Comparison of ENCODE assay signal across 22 cellular contexts in the genomic region with DNA sequence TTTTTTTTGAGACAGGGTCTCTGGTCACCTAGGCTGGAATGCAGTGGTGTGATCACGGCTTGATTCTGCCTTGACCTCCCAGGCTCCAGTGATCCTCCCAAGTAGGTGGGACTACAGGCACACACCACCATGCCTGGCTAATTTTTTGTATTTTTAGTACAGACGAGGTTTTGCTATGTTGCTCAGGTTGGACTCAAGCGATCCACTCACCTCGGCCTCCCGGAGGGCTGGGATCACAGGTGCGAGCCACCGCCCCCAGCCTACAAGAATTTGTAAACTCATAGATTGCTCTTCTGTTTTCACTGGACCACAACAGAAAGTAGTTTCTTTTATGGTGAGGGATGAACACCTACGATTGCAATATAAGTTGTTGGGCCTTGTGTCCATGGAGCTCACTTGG.
"Had no signal": no experiment of that assay in that cellular context is flagged by ENCODE, and none has a peak within 500 bp of the region (broad histone marks: within the 10 kb centered on the region; RNA-seq: fewer than 3 reads in every experiment).

No MANE protein-coding gene starts in this region.

- DNase-seq: colonic mucosa; effector CD8-positive, alpha-beta T cell; erythroblast; esophagus squamous epithelium; foreskin melanocyte; left ventricle myocardium superior; natural killer cell; occipital lobe; ovary; right lobe of liver; small intestine; stimulated activated CD4-positive, alpha-beta T cell treated with anti-CD3 and anti-CD28 coated beads, Interleukin-15, amount 100 ng/mL, for 24 hours; stimulated activated CD4-positive, alpha-beta T cell treated with anti-CD3 and anti-CD28 coated beads, Interleukin-2, amount 100 ng/mL, for 48 hours; stimulated activated naive B cell treated with anti-CD40 and anti-IgM and Interleukin-4, amounts not matched to agents 10 μg/mL and 1 μg/mL and 100 μg/mL, for 72 hours; stomach; testis; transverse colon had no signal

- H3K27ac ChIP-seq: colonic mucosa, esophagus squamous epithelium, ovary, right lobe of liver, stomach, testis, transverse colon, vagina had no signal

- ATAC-seq: left ventricle myocardium superior; natural killer cell; right lobe of liver; stimulated activated naive B cell treated with anti-CD40 and anti-IgM and Interleukin-4, amounts not matched to agents 10 μg/mL and 1 μg/mL and 100 μg/mL, for 72 hours had no signal

- H3K4me3 ChIP-seq: colonic mucosa, esophagus squamous epithelium, lung, ovary, right lobe of liver, stomach, testis, transverse colon, vagina had no signal

- H3K9me3 Mint-ChIP-seq: dendritic cell treated with granulocyte-macrophage colony-stimulating factor and Interleukin-4, amounts not matched to agents 40 ng/mL and 50 ng/mL, for 4 days; natural killer cell; stimulated activated naive B cell treated with anti-CD40 and anti-IgM and Interleukin-4, amounts not matched to agents 10 μg/mL and 1 μg/mL and 100 μg/mL, for 72 hours had no signal

- H3K27ac Mint-ChIP-seq: dendritic cell treated with granulocyte-macrophage colony-stimulating factor and Interleukin-4, amounts not matched to agents 40 ng/mL and 50 ng/mL, for 4 days; memory B cell; natural killer cell; stimulated activated naive B cell treated with anti-CD40 and anti-IgM and Interleukin-4, amounts not matched to agents 10 μg/mL and 1 μg/mL and 100 μg/mL, for 72 hours had no signal

- H3K9me3 ChIP-seq: colonic mucosa, esophagus squamous epithelium, ovary, right lobe of liver, stomach, testis, transverse colon, vagina had no signal

- H3K27me3 ChIP-seq: colonic mucosa, ovary, testis, transverse colon, vagina had no signal

- H3K36me3 ChIP-seq: colonic mucosa, esophagus squamous epithelium, ovary, right lobe of liver, stomach, transverse colon, vagina had no signal

- H3K36me3 Mint-ChIP-seq: natural killer cell had no signal

- H3K4me3 Mint-ChIP-seq: dendritic cell treated with granulocyte-macrophage colony-stimulating factor and Interleukin-4, amounts not matched to agents 40 ng/mL and 50 ng/mL, for 4 days; memory B cell; natural killer cell; stimulated activated naive B cell treated with anti-CD40 and anti-IgM and Interleukin-4, amounts not matched to agents 10 μg/mL and 1 μg/mL and 100 μg/mL, for 72 hours had no signal

- H3K4me1 ChIP-seq: right lobe of liver had no signal

- FAIRE-seq: keratinocyte, small intestine had no signal
